In genomic region chr7:67358313-67358712, GRCh38 we compare ENCODE assay signal across 7 cellular contexts.
DNase-seq lines count a peak whose midpoint lies in the region; ATAC-seq, FAIRE-seq and TF ChIP-seq lines count a peak whose summit lies in the region.
"Not testable (repeated sequence)": the region's sequence is repeated elsewhere in the genome, so short reads cannot be mapped to it uniquely, and the experiment has no call there.

No MANE protein-coding gene starts in this region.

- H2BK15ac ChIP-seq in mesendoderm (replicated peaks; ENCODE audit: low read depth), result not testable (repeated sequence)

- H4K5ac ChIP-seq in mesendoderm (ENCODE audit: low read length), result not testable (repeated sequence)

- not testable (repeated sequence) for H3K23ac ChIP-seq in mesendoderm (ENCODE audit: low read length)

- not testable (repeated sequence) for H3K36me3 ChIP-seq in K562 (ENCODE audit: control insufficient read depth, insufficient read depth, low read length); mesendoderm (ENCODE audit: control insufficient read depth, insufficient read depth, low read length)

- intact Hi-C loops in K562 (cut with micrococcal nuclease); sciatic nerve (cut with DNase I): not testable (repeated sequence)

- H3K56ac ChIP-seq in mesendoderm (ENCODE audit: low read length), result not testable (repeated sequence)

- H2BK5ac ChIP-seq in mesendoderm (ENCODE audit: low read length), result not testable (repeated sequence)

- H2BK120ac ChIP-seq in mesendoderm (ENCODE audit: low read depth, low read length), result not testable (repeated sequence)

- DNase-seq in ELF-1 (ENCODE audit: low read depth, low spot score) (peak; percentile 9), LHCN-M2 (ENCODE audit: low read depth) (peak; percentile 16), RPMI7951 (ENCODE audit: low read depth) (peak; percentile 23), K562 (ENCODE audit: extremely low read depth in 1 of 4, low spot score in 3 of 4) (peak in 2 of 4 experiments; percentile 32 to 61), fibroblast of mammary gland (ENCODE audit: low read depth) (peak; percentile 11), mesendoderm (peak; percentile 23), sciatic nerve (ENCODE audit: low spot score) (peak; percentile 18)

- POLR2A ChIA-PET in K562 (lab: Yijun Ruan, JAX), result not testable (repeated sequence)

- TF ChIP-seq EP300 in K562 (IDR thresholded peaks at IDR 0.05; ENCODE audit: low read length), result not testable (repeated sequence)

- H3K4ac ChIP-seq in mesendoderm (ENCODE audit: low read depth, low read length), result not testable (repeated sequence)

- not testable (repeated sequence) for TF ChIP-seq CTCF in K562 (IDR thresholded peaks at IDR 0.05 in 2 of 3, conservative IDR thresholded peaks at IDR 0.05 in 1 of 3; ENCODE audit: insufficient read depth in 2 of 3, low read depth in 1 of 3, low read length in 3 of 3); fibroblast of mammary gland (conservative IDR thresholded peaks at IDR 0.05; ENCODE audit: control insufficient read depth, insufficient read depth, low read depth, low read length)

- not testable (repeated sequence) for H3K79me2 ChIP-seq in K562 (ENCODE audit: control insufficient read depth, insufficient read depth, low read length); mesendoderm (ENCODE audit: control insufficient read depth, insufficient read depth, low read length)

- not testable (repeated sequence) for H3K9me3 ChIP-seq in K562 (replicated peaks; ENCODE audit: control insufficient read depth, insufficient read depth, low read depth, low read length)

- in situ Hi-C loops in K562 (cut with MboI), result not testable (repeated sequence)

- H3K4me1 ChIP-seq in K562 (replicated peaks in 1 of 2; ENCODE audit: control insufficient read depth in 2 of 2, insufficient read depth in 2 of 2, low read length in 2 of 2), result peaks cover 0 to 15% of the 10 kb centered on the region in 2 experiments; a peak in 3 of 5 replicates
- H3K4me1 ChIP-seq in mesendoderm (ENCODE audit: control insufficient read depth, low read depth, low read length), result not testable (repeated sequence)

- not testable (repeated sequence) for H4K8ac ChIP-seq in mesendoderm (ENCODE audit: low read depth, low read length)

- H3K18ac ChIP-seq in mesendoderm (ENCODE audit: low read length), result not testable (repeated sequence)

- FAIRE-seq in K562 (lab: Jason Lieb, UNC), result not testable (repeated sequence)

- not testable (repeated sequence) for TF ChIP-seq POLR2A in K562 (conservative IDR thresholded peaks at IDR 0.05)

- 31% methylated on average over 8 of the region's 8 CpGs for WGBS in K562 (ENCODE audit: insufficient coverage, low coverage, missing lambda C conversion rate)
- WGBS in mesendoderm (ENCODE audit: extremely low coverage, insufficient coverage, low lambda C conversion rate), result no CpG with 5 or more reads among the region's 8 CpGs

- CTCF ChIA-PET in K562 (lab: Yijun Ruan, JAX; ENCODE audit: low intra/inter-chr PET ratio), result not testable (repeated sequence)

- H3K27me3 ChIP-seq in K562 (ENCODE audit: control insufficient read depth in 2 of 2, insufficient read depth in 2 of 2, low read length in 2 of 2); mesendoderm (ENCODE audit: insufficient read depth, low read length, poor library complexity): not testable (repeated sequence)

- peak; percentile 59 for ATAC-seq in K562
- ATAC-seq in sciatic nerve, result not testable (repeated sequence)

- not testable (repeated sequence) for BruUV-seq in K562 (replicated peaks; lab: Mats Ljungman, UMichigan)

- not testable (repeated sequence) for H3K79me1 ChIP-seq in mesendoderm (ENCODE audit: low read length)

- peak overlapping the region; percentile 18; the same call in 1 of the 2 replicates for H2AFZ ChIP-seq in K562 (ENCODE audit: low read depth, low read length)

- not testable (repeated sequence) for TF ChIP-seq RAD21 in K562 (CRISPR knock-in tag; conservative IDR thresholded peaks at IDR 0.05 in 1 of 2, IDR thresholded peaks at IDR 0.05 in 1 of 2)

- H3K27ac ChIP-seq in K562 (ENCODE audit: extremely low read depth, low read depth, low read length); mesendoderm (ENCODE audit: low read depth, low read length): not testable (repeated sequence)

- H3K4me3 ChIP-seq in K562; fibroblast of mammary gland (ENCODE audit: control insufficient read depth, low read depth, low read length); mesendoderm (ENCODE audit: low read length): not testable (repeated sequence)

- H2AK5ac ChIP-seq in mesendoderm (ENCODE audit: low read length), result not testable (repeated sequence)

- H3K9ac ChIP-seq in K562 (ENCODE audit: insufficient read depth in 1 of 2, low read depth in 2 of 2, low read length in 2 of 2); mesendoderm (ENCODE audit: low read length): not testable (repeated sequence)

- peak overlapping the region; percentile 23; the same call in 1 of the 2 replicates for H3K4me2 ChIP-seq in K562 (ENCODE audit: insufficient read depth, low read length)
- H3K4me2 ChIP-seq in mesendoderm (ENCODE audit: low read length), result not testable (repeated sequence)

- not testable (repeated sequence) for H4K20me1 ChIP-seq in K562 (replicated peaks; ENCODE audit: control insufficient read depth, insufficient read depth, low read length)

- H3K9me1 ChIP-seq in K562 (ENCODE audit: control insufficient read depth, insufficient read depth, low read length), result not testable (repeated sequence)

TF ChIP-seq in K562, 482 proteins besides CTCF, POLR2A, EP300 and RAD21:
- TF ChIP-seq CBFA2T2 (conservative IDR thresholded peaks at IDR 0.05), result 0 out of 2 replicates have a peak, but pooled peaks have one; percentile 25
- 0 out of 2 replicates have a peak, but pooled peaks have one; percentile 7 for TF ChIP-seq ADNP (tag; IDR thresholded peaks at IDR 0.05)
- peak; percentile 11; the same call in 1 of the 2 replicates for TF ChIP-seq ATF3 (IDR thresholded peaks at IDR 0.05)
- TF ChIP-seq ATF3 (CRISPR knock-in tag; conservative IDR thresholded peaks at IDR 0.05); JUND (tag; IDR thresholded peaks at IDR 0.05; ENCODE audit: borderline replicate concordance, low read depth, low read length): not testable (repeated sequence)
- TF ChIP-seq CBFA2T3 (IDR thresholded peaks at IDR 0.05), result peak; percentile 40; the same call in 1 of the 2 replicates
- TF ChIP-seq CREM (IDR thresholded peaks at IDR 0.05; ENCODE audit: low read depth), result 0 out of 2 replicates have a peak, but pooled peaks have one; percentile 14
- peak; percentile 26 for TF ChIP-seq NFYB (IDR thresholded peaks at IDR 0.05; ENCODE audit: extremely low read depth, insufficient read length)
- peak; percentile 58; the same call in 1 of the 2 replicates for TF ChIP-seq FOSL1 (tag; conservative IDR thresholded peaks at IDR 0.05)
- TF ChIP-seq JUND (IDR thresholded peaks at IDR 0.05; ENCODE audit: borderline replicate concordance, low read depth, low read length), result peak; percentile 45; the same call in 1 of the 2 replicates
- TF ChIP-seq ARID1B (IDR thresholded peaks at IDR 0.05), result peak; percentile 61; the same call in 1 of the 2 replicates
- TF ChIP-seq CBX1 (IDR thresholded peaks at IDR 0.05; ENCODE audit: low read depth), result 0 out of 2 replicates have a peak, but pooled peaks have one; percentile 27
